ENCODE assay signal across 6 cellular contexts in genomic region chr3:40477671-40478070, GRCh38. TPM values are rescaled to one million over a fixed set of nuclear protein-coding genes. Genes with fewer than 3 reads are reported as not detected.
DNase-seq lines count a peak whose midpoint lies in the region; ATAC-seq and TF ChIP-seq lines count a peak whose summit lies in the region.

No MANE protein-coding gene starts in this region.

- DNase-seq in G401 (ENCODE audit: low spot score) = peak; percentile 41
- DNase-seq in activated CD8-positive, alpha-beta T cell treated with anti-CD3 and anti-CD28 coated beads for 36 hours = no peak
- peak; percentile 20 for DNase-seq in medulla oblongata (ENCODE audit: extremely low spot score)
- no peak for DNase-seq in stimulated activated CD4-positive, alpha-beta T cell treated with anti-CD3 and anti-CD28 coated beads, Interleukin-15, amount 100 ng/mL, for 24 hours
- no peak for DNase-seq in DMS153 (lab: John Stamatoyannopoulos, UW)

- peaks cover 8% of the 10 kb centered on the region for H3K36me3 Mint-ChIP-seq in activated CD8-positive, alpha-beta T cell treated with anti-CD3 and anti-CD28 coated beads for 36 hours (ENCODE audit: low read depth)

- ATAC-seq in activated CD8-positive, alpha-beta T cell treated with anti-CD3 and anti-CD28 coated beads for 36 hours = no peak
- no peak for ATAC-seq in GM21619 (IDR thresholded peaks at IDR 0.05; ENCODE audit: unreplicated experiment)

- in situ Hi-C loops in G401 (cut with HindIII; ENCODE audit: low sequenced_read_pairs) = no loop called here

- no peaks in the 10 kb centered on the region for H3K9me3 Mint-ChIP-seq in activated CD8-positive, alpha-beta T cell treated with anti-CD3 and anti-CD28 coated beads for 36 hours

- POLR2A ChIA-PET in activated CD8-positive, alpha-beta T cell treated with anti-CD3 and anti-CD28 coated beads for 36 hours (lab: Charles Lee) = interaction anchor here (1.2 to 3.9 kb wide), 6 partner anchors 9 to 47 kb away, joined by 3 to 26 read pairs (median 7); partner anchors contain the start of genes RPL14 and ZNF621

- intact Hi-C loops in activated CD8-positive, alpha-beta T cell treated with anti-CD3 and anti-CD28 coated beads for 36 hours (cut with micrococcal nuclease) = no loop called here

- no peak for TF ChIP-seq CTCF in activated CD8-positive, alpha-beta T cell treated with anti-CD3 and anti-CD28 coated beads for 36 hours (IDR thresholded peaks at IDR 0.05)

- peaks cover 19% of the 10 kb centered on the region for H3K4me1 Mint-ChIP-seq in activated CD8-positive, alpha-beta T cell treated with anti-CD3 and anti-CD28 coated beads for 36 hours (ENCODE audit: low read depth)

- H3K27ac Mint-ChIP-seq in activated CD8-positive, alpha-beta T cell treated with anti-CD3 and anti-CD28 coated beads for 36 hours = peak overlapping the region; percentile 87

- CTCF ChIA-PET in activated CD8-positive, alpha-beta T cell treated with anti-CD3 and anti-CD28 coated beads for 36 hours (lab: Charles Lee) = interaction anchor here (0.6 to 1.1 kb wide), 3 partner anchors 28 to 102 kb away, joined by 3 read pairs; partner anchors contain the start of gene ZNF620

- H3K27me3 Mint-ChIP-seq in activated CD8-positive, alpha-beta T cell treated with anti-CD3 and anti-CD28 coated beads for 36 hours = no peaks in the 10 kb centered on the region

- H3K4me3 Mint-ChIP-seq in activated CD8-positive, alpha-beta T cell treated with anti-CD3 and anti-CD28 coated beads for 36 hours = peak overlapping the region; percentile 82

RNA-seq across cellular contexts. Expression of gene ZNF619, which starts 0.7 kb away (rescaled TPM):
- total RNA-seq in G401 (2014; rRNA removed; shearing (Covaris generic)) = 5.4 and 7.8 TPM in 2 replicates
- total RNA-seq in activated CD8-positive, alpha-beta T cell treated with anti-CD3 and anti-CD28 coated beads for 36 hours = 1 to 10 TPM; 5.7 to 6.3 TPM

RNA-seq across cellular contexts. Expression of gene RPL14, which starts 20.5 kb away (rescaled TPM):
- 174 and 244 TPM in 2 replicates for total RNA-seq in G401 (2014; rRNA removed; shearing (Covaris generic))
- total RNA-seq in activated CD8-positive, alpha-beta T cell treated with anti-CD3 and anti-CD28 coated beads for 36 hours = 1,000 to 10,000 TPM; 3,410 to 3,594 TPM

RNA-seq across cellular contexts. Expression of gene ZNF620, which starts 28.2 kb away (rescaled TPM):
- total RNA-seq in G401 (2014; rRNA removed; shearing (Covaris generic)) = 5.4 and 10.0 TPM in 2 replicates
- total RNA-seq in activated CD8-positive, alpha-beta T cell treated with anti-CD3 and anti-CD28 coated beads for 36 hours = 1 to 10 TPM; 2.5 to 3.6 TPM

RNA-seq across cellular contexts. Expression of gene ZNF621, which starts 47.1 kb away (rescaled TPM):
- total RNA-seq in G401 (2014; rRNA removed; shearing (Covaris generic)) = 17.8 and 17.9 TPM in 2 replicates
- 10 to 100 TPM; 18.5 to 19.1 TPM for total RNA-seq in activated CD8-positive, alpha-beta T cell treated with anti-CD3 and anti-CD28 coated beads for 36 hours

Comparison
In these comparisons a context has a peak if more than half of its experiments do, and no peak if none do; other contexts are left out.
1. DNase-seq: peak in G401 (single experiment) and medulla oblongata (single experiment); none in activated CD8-positive, alpha-beta T cell treated with anti-CD3 and anti-CD28 coated beads for 36 hours (single experiment), stimulated activated CD4-positive, alpha-beta T cell treated with anti-CD3 and anti-CD28 coated beads, Interleukin-15, amount 100 ng/mL, for 24 hours (single experiment) and DMS153 (single experiment).
2. RNA of gene RPL14, which starts 20.5 kb away (total RNA-seq): 3,410 to 3,594 TPM in activated CD8-positive, alpha-beta T cell treated with anti-CD3 and anti-CD28 coated beads for 36 hours; 174 to 244 TPM in G401; every median in the first group is over 10 times any median in the second.